18 cellular contexts compared by ENCODE assay signal in the genomic region with DNA sequence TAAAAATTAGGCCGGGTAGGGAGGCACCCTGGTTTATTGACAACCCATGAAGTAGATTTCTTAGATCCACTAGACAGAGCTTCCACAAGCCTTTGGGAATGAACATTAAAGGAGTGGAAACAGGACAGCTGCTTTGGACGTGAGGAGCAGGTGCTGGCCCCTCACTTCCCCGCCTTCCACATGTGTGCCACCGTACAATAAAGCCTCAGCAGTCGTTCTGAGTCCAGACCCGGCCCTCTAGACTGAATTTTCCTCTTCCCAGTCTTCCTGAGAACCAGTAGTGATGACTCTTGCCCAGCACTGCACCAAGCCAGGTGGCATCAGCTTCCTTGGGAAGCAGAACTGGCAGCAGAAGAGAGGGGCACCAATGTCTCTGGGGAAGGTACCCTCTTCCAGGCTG.
"Had no signal": no experiment of that assay in that cellular context is flagged by ENCODE, and none has a peak within 500 bp of the region (broad histone marks: within the 10 kb centered on the region; RNA-seq: fewer than 3 reads in every experiment).

No MANE protein-coding gene starts in this region.

- H3K27ac ChIP-seq: ascending aorta, gastrocnemius medialis, right atrium auricular region, uterus had no signal

- H3K36me3 Mint-ChIP-seq: mesothelial cell of epicardium had no signal

- H3K4me3 Mint-ChIP-seq: activated CD4-positive, alpha-beta T cell treated with anti-CD3 and anti-CD28 coated beads, Interleukin-2, amount 10 ng/mL, durations not matched to agents 24 days and 14 days; activated T-cell treated with anti-CD3 and anti-CD28 coated beads, Interleukin-2, amount 50 U/mL, for 4 hours; mesothelial cell of epicardium; WTC11 had no signal

- H3K4me3 ChIP-seq: ascending aorta, gastrocnemius medialis, heart right ventricle, lung, right atrium auricular region, tibial nerve, uterus had no signal

- H3K27me3 Mint-ChIP-seq: activated CD4-positive, alpha-beta T cell treated with anti-CD3 and anti-CD28 coated beads, Interleukin-2, amount 10 ng/mL, durations not matched to agents 24 days and 14 days; progenitor cell of endocrine pancreas had no signal

- H3K36me3 ChIP-seq: gastrocnemius medialis, uterus had no signal

- H3K27me3 ChIP-seq: ascending aorta, gastrocnemius medialis, heart right ventricle, right atrium auricular region, tibial nerve, uterus had no signal

- H3K9me3 ChIP-seq: ascending aorta, gastrocnemius medialis, right atrium auricular region, tibial nerve, uterus had no signal

- H3K4me1 Mint-ChIP-seq: mesothelial cell of epicardium, WTC11 had no signal

- H3K4me1 ChIP-seq: ascending aorta, gastrocnemius medialis, right atrium auricular region, uterus had no signal

- H3K27ac Mint-ChIP-seq: mesothelial cell of epicardium, progenitor cell of endocrine pancreas, WTC11 had no signal

- H3K9me3 Mint-ChIP-seq: activated CD4-positive, alpha-beta T cell treated with anti-CD3 and anti-CD28 coated beads, Interleukin-2, amount 10 ng/mL, durations not matched to agents 24 days and 14 days; activated T-cell treated with anti-CD3 and anti-CD28 coated beads, Interleukin-2, amount 50 U/mL, for 4 hours had no signal

- ATAC-seq: activated T-cell treated with anti-CD3 and anti-CD28 coated beads, Interleukin-2, amount 50 U/mL, for 4 hours; gastrocnemius medialis; heart right ventricle; left colon; WTC11 had no signal

- DNase-seq: activated CD4-positive, alpha-beta T cell treated with anti-CD3 and anti-CD28 coated beads, Interleukin-2, amount 10 ng/mL, durations not matched to agents 24 days and 14 days; activated gamma-delta T cell treated with Interleukin-2 at 50 U/mL for 16 hours; activated T-cell treated with anti-CD3 and anti-CD28 coated beads, Interleukin-2, amount 50 U/mL, for 4 hours; dermis blood vessel endothelial cell; gastrocnemius medialis; heart right ventricle; left colon; stimulated activated CD4-positive, alpha-beta T cell treated with anti-CD3 and anti-CD28 coated beads, Interleukin-4, amount 100 ng/mL, for 1 hour; stimulated activated naive CD4-positive, alpha-beta T cell treated with Interleukin-2 at 50 U/mL for 16 hours; substantia nigra; uterus had no signal
